In genomic region chr7:44177570-44178131, GRCh38 we compare ENCODE assay signal across 13 cellular contexts. TPM values are rescaled to one million over a fixed set of nuclear protein-coding genes. Genes with fewer than 3 reads are reported as not detected.
DNase-seq lines count a peak whose midpoint lies in the region; ATAC-seq and TF ChIP-seq lines count a peak whose summit lies in the region.
"Had no signal": no experiment of that assay in that cellular context is flagged by ENCODE, and none has a peak within 500 bp of the region (broad histone marks: within the 10 kb centered on the region; RNA-seq: fewer than 3 reads in every experiment).

No MANE protein-coding gene starts in this region.

- H3K27ac Mint-ChIP-seq in activated CD8-positive, alpha-beta T cell treated with anti-CD3 and anti-CD28 coated beads, Interleukin-2, amount 10 ng/mL, durations not matched to agents 7 days and 5 days, result no peak overlapping the region
- H3K27ac Mint-ChIP-seq: activated naive CD8-positive, alpha-beta T cell treated with anti-CD3 and anti-CD28 coated beads, Interleukin-2, amount 10 ng/mL, durations not matched to agents 7 days and 5 days had no signal

- POLR2A ChIA-PET in activated CD8-positive, alpha-beta T cell treated with anti-CD3 and anti-CD28 coated beads, Interleukin-2, amount 10 ng/mL, durations not matched to agents 7 days and 5 days (lab: Charles Lee), result no interaction called here

- no peak overlapping the region for H3K4me3 ChIP-seq in cardiac fibroblast (replicated peaks in 1 of 2; ENCODE audit: low read depth in 2 of 2, low read length in 2 of 2)
- H3K4me3 ChIP-seq: lung had no signal

- no peaks in the 10 kb centered on the region for H3K4me1 Mint-ChIP-seq in activated CD8-positive, alpha-beta T cell treated with anti-CD3 and anti-CD28 coated beads, Interleukin-2, amount 10 ng/mL, durations not matched to agents 7 days and 5 days (ENCODE audit: low read depth)
- H3K4me1 Mint-ChIP-seq: activated naive CD8-positive, alpha-beta T cell treated with anti-CD3 and anti-CD28 coated beads, Interleukin-2, amount 10 ng/mL, durations not matched to agents 7 days and 5 days had no signal

- H3K4me3 Mint-ChIP-seq in activated CD8-positive, alpha-beta T cell treated with anti-CD3 and anti-CD28 coated beads, Interleukin-2, amount 10 ng/mL, durations not matched to agents 7 days and 5 days, result no peak overlapping the region
- H3K4me3 Mint-ChIP-seq: activated naive CD8-positive, alpha-beta T cell treated with anti-CD3 and anti-CD28 coated beads, Interleukin-2, amount 10 ng/mL, durations not matched to agents 7 days and 5 days had no signal

- H3K9me3 Mint-ChIP-seq in activated CD8-positive, alpha-beta T cell treated with anti-CD3 and anti-CD28 coated beads, Interleukin-2, amount 10 ng/mL, durations not matched to agents 7 days and 5 days (ENCODE audit: insufficient read depth), result no peaks in the 10 kb centered on the region

- H3K27me3 Mint-ChIP-seq in activated CD8-positive, alpha-beta T cell treated with anti-CD3 and anti-CD28 coated beads, Interleukin-2, amount 10 ng/mL, durations not matched to agents 7 days and 5 days (ENCODE audit: low read depth), result peaks cover 30% of the 10 kb centered on the region

- H3K36me3 Mint-ChIP-seq in activated CD8-positive, alpha-beta T cell treated with anti-CD3 and anti-CD28 coated beads, Interleukin-2, amount 10 ng/mL, durations not matched to agents 7 days and 5 days (ENCODE audit: low read depth), result no peaks in the 10 kb centered on the region
- H3K36me3 Mint-ChIP-seq: activated naive CD8-positive, alpha-beta T cell treated with anti-CD3 and anti-CD28 coated beads, Interleukin-2, amount 10 ng/mL, durations not matched to agents 7 days and 5 days had no signal

- ATAC-seq in GM21717 (IDR thresholded peaks at IDR 0.05; ENCODE audit: unreplicated experiment) (no peak), HG02798 (IDR thresholded peaks at IDR 0.05; ENCODE audit: poor library complexity, unreplicated experiment) (no peak), GM21825 (IDR thresholded peaks at IDR 0.05; ENCODE audit: unreplicated experiment) (no peak)
- no peak for ATAC-seq in activated CD8-positive, alpha-beta T cell treated with anti-CD3 and anti-CD28 coated beads, Interleukin-2, amount 10 ng/mL, durations not matched to agents 7 days and 5 days

- no peak for TF ChIP-seq CTCF in cardiac fibroblast (IDR thresholded peaks at IDR 0.05; ENCODE audit: low read depth, low read length)

- CTCF ChIA-PET in activated CD8-positive, alpha-beta T cell treated with anti-CD3 and anti-CD28 coated beads, Interleukin-2, amount 10 ng/mL, durations not matched to agents 7 days and 5 days (lab: Charles Lee), result no interaction called here

- DNase-seq in EL, result peak; percentile 58
- DNase-seq in NCI-H146 treated with DMSO at 0.1 percent for 48 hours (lab: John Stamatoyannopoulos, UW; ENCODE audit: unreplicated experiment), result peak; percentile 5
- peak; percentile 40 to 60 for DNase-seq in cardiac fibroblast (ENCODE audit: low read depth in 2 of 2)
- DNase-seq in myocyte (ENCODE audit: low read depth), result peak; percentile 59
- DNase-seq in activated CD8-positive, alpha-beta T cell treated with anti-CD3 and anti-CD28 coated beads, Interleukin-2, amount 10 ng/mL, durations not matched to agents 7 days and 5 days, result no peak
- DNase-seq: activated CD4-positive, alpha-beta T cell treated with anti-CD3 and anti-CD28 coated beads for 1 hour; activated naive CD8-positive, alpha-beta T cell treated with anti-CD3 and anti-CD28 coated beads, Interleukin-2, amount 10 ng/mL, durations not matched to agents 7 days and 5 days; NCI-H1105; SIG-M5 had no signal

RNA-seq across cellular contexts. Expression of gene GCK, which starts 11.6 kb away (rescaled TPM):
- 0.13 TPM in 1 of 2 replicates, not detected in the other for total RNA-seq in myocyte
- 0.04 TPM for polyA plus RNA-seq in myocyte (2012)
- not detected for total RNA-seq in activated CD8-positive, alpha-beta T cell treated with anti-CD3 and anti-CD28 coated beads, Interleukin-2, amount 10 ng/mL, durations not matched to agents 7 days and 5 days

RNA-seq across cellular contexts. Expression of gene YKT6, which starts 23.1 kb away (rescaled TPM):
- 153 and 155 TPM in 2 replicates for total RNA-seq in myocyte
- polyA plus RNA-seq in myocyte (2012), result 268 TPM
- total RNA-seq in activated CD8-positive, alpha-beta T cell treated with anti-CD3 and anti-CD28 coated beads, Interleukin-2, amount 10 ng/mL, durations not matched to agents 7 days and 5 days, result 10 to 100 TPM; 64.5 to 70.2 TPM

RNA-seq across cellular contexts. Expression of gene MYL7, which starts 36.5 kb away (rescaled TPM):
- total RNA-seq in myocyte, result not detected in 2 replicates
- not detected for polyA plus RNA-seq in myocyte (2012)
- not detected for total RNA-seq in activated CD8-positive, alpha-beta T cell treated with anti-CD3 and anti-CD28 coated beads, Interleukin-2, amount 10 ng/mL, durations not matched to agents 7 days and 5 days
- total RNA-seq: activated naive CD8-positive, alpha-beta T cell treated with anti-CD3 and anti-CD28 coated beads, Interleukin-2, amount 10 ng/mL, durations not matched to agents 7 days and 5 days had no signal

RNA-seq across cellular contexts. Expression of gene POLD2, which starts 54.3 kb away (rescaled TPM):
- total RNA-seq in myocyte, result 199 and 211 TPM in 2 replicates
- polyA plus RNA-seq in myocyte (2012), result 242 TPM
- 100 to 1,000 TPM; 134 to 135 TPM for total RNA-seq in activated CD8-positive, alpha-beta T cell treated with anti-CD3 and anti-CD28 coated beads, Interleukin-2, amount 10 ng/mL, durations not matched to agents 7 days and 5 days
